ENCODE assay signal across 25 cellular contexts in genomic region chr14:33493990-33494389, GRCh38.
"Had no signal": no experiment of that assay in that cellular context is flagged by ENCODE, and none has a peak within 500 bp of the region (broad histone marks: within the 10 kb centered on the region; RNA-seq: fewer than 3 reads in every experiment).

No MANE protein-coding gene starts in this region.

- H3K27ac ChIP-seq: KMS-11, PC-9, RWPE1, SJSA1 had no signal

- H3K9ac ChIP-seq: KMS-11, SK-N-SH had no signal

- H3K4me1 ChIP-seq: SJSA1 had no signal

- DNase-seq: Karpas-422, KBM-7, MM.1S, MV-4-11, NCI-H1092, NCI-H1105, NCI-H1417 treated with DMSO at 0.1 percent for 48 hours, NCI-H1436 treated with DMSO at 0.1 percent for 48 hours, NCI-H1694 treated with DMSO at 0.1 percent for 48 hours, NCI-H187 treated with DMSO at 0.1 percent for 48 hours, NCI-H2029, NCI-H2171 treated with DMSO at 0.1 percent for 48 hours, NCI-H345, NCI-H446, NCI-H524, NCI-H748 treated with DMSO at 0.1 percent for 48 hours, NCI-H82, PC-9, Right ventricle myocardium superior, SHP77 treated with DMSO at 0.1 percent for 48 hours, SK-N-SH had no signal

- H3K36me3 ChIP-seq: SJSA1 had no signal

- H2AFZ ChIP-seq: PC-9 had no signal

- H3K27me3 ChIP-seq: SJSA1 had no signal

- H3K9me3 ChIP-seq: SJSA1, SK-N-SH had no signal

- ATAC-seq: Panc1 had no signal

- H3K4me2 ChIP-seq: KMS-11, PC-9, SK-N-SH had no signal

- H3K4me3 ChIP-seq: PC-9, SJSA1 had no signal
